Comparison of ENCODE assay signal across 3 cellular contexts in genomic region chr22:36162127-36163034, GRCh38.
TF ChIP-seq lines count a peak whose summit lies in the region.

No MANE protein-coding gene starts in this region.

TF ChIP-seq in liver, 16 proteins besides CTCF, POLR2A, EP300 and RAD21:
- TF ChIP-seq, protein P1, sequence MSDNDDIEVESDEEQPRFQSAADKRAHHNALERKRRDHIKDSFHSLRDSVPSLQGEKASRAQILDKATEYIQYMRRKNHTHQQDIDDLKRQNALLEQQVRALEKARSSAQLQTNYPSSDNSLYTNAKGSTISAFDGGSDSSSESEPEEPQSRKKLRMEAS (IDR thresholded peaks at IDR 0.05) = no peak
- peak in 1 of 2 donors; percentile 24 for TF ChIP-seq RXRA (IDR thresholded peaks at IDR 0.05)

TF ChIP-seq in HepG2, 621 proteins besides CTCF, POLR2A, EP300 and RAD21 (continues in another document):
- no peak for TF ChIP-seq SCMH1 (CRISPR knock-in tag; IDR thresholded peaks at IDR 0.05; ENCODE audit: borderline replicate concordance)
- TF ChIP-seq MAZ (IDR thresholded peaks at IDR 0.05; ENCODE audit: borderline replicate concordance, low read depth, low read length) = no peak
- TF ChIP-seq MAZ (CRISPR knock-in tag; IDR thresholded peaks at IDR 0.05; ENCODE audit: low read depth) = no peak
- TF ChIP-seq, protein P2, sequence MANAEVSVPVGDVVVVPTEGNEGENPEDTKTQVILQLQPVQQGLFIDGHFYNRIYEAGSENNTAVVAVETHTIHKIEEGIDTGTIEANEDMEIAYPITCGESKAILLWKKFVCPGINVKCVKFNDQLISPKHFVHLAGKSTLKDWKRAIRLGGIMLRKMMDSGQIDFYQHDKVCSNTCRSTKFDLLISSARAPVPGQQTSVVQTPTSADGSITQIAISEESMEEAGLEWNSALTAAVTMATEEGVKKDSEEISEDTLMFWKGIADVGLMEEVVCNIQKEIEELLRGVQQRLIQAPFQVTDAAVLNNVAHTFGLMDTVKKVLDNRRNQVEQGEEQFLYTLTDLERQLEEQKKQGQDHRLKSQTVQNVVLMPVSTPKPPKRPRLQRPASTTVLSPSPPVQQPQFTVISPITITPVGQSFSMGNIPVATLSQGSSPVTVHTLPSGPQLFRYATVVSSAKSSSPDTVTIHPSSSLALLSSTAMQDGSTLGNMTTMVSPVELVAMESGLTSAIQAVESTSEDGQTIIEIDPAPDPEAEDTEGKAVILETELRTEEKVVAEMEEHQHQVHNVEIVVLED (CRISPR knock-in tag; IDR thresholded peaks at IDR 0.05; ENCODE audit: borderline replicate concordance) = no peak
- TF ChIP-seq, protein P3, sequence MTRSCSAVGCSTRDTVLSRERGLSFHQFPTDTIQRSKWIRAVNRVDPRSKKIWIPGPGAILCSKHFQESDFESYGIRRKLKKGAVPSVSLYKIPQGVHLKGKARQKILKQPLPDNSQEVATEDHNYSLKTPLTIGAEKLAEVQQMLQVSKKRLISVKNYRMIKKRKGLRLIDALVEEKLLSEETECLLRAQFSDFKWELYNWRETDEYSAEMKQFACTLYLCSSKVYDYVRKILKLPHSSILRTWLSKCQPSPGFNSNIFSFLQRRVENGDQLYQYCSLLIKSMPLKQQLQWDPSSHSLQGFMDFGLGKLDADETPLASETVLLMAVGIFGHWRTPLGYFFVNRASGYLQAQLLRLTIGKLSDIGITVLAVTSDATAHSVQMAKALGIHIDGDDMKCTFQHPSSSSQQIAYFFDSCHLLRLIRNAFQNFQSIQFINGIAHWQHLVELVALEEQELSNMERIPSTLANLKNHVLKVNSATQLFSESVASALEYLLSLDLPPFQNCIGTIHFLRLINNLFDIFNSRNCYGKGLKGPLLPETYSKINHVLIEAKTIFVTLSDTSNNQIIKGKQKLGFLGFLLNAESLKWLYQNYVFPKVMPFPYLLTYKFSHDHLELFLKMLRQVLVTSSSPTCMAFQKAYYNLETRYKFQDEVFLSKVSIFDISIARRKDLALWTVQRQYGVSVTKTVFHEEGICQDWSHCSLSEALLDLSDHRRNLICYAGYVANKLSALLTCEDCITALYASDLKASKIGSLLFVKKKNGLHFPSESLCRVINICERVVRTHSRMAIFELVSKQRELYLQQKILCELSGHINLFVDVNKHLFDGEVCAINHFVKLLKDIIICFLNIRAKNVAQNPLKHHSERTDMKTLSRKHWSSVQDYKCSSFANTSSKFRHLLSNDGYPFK (CRISPR knock-in tag; IDR thresholded peaks at IDR 0.05; ENCODE audit: borderline replicate concordance) = no peak
- no peak for TF ChIP-seq SP5 (CRISPR knock-in tag; IDR thresholded peaks at IDR 0.05; ENCODE audit: borderline replicate concordance, low read depth)
- no peak for TF ChIP-seq ATRX (CRISPR knock-in tag; IDR thresholded peaks at IDR 0.05; ENCODE audit: borderline replicate concordance)
- TF ChIP-seq, protein P4, sequence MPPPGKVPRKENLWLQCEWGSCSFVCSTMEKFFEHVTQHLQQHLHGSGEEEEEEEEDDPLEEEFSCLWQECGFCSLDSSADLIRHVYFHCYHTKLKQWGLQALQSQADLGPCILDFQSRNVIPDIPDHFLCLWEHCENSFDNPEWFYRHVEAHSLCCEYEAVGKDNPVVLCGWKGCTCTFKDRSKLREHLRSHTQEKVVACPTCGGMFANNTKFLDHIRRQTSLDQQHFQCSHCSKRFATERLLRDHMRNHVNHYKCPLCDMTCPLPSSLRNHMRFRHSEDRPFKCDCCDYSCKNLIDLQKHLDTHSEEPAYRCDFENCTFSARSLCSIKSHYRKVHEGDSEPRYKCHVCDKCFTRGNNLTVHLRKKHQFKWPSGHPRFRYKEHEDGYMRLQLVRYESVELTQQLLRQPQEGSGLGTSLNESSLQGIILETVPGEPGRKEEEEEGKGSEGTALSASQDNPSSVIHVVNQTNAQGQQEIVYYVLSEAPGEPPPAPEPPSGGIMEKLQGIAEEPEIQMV (CRISPR knock-in tag; IDR thresholded peaks at IDR 0.05; ENCODE audit: low read depth) = no peak
- no peak for TF ChIP-seq ZNF235 (CRISPR knock-in tag; IDR thresholded peaks at IDR 0.05; ENCODE audit: borderline replicate concordance)
- no peak for TF ChIP-seq ZNF138 (CRISPR knock-in tag; IDR thresholded peaks at IDR 0.05; ENCODE audit: low read depth)

TF ChIP-seq in GM23338, 12 proteins besides CTCF, POLR2A, EP300 and RAD21:
- no peak for TF ChIP-seq STAT1 (IDR thresholded peaks at IDR 0.05; ENCODE audit: unreplicated experiment)
- TF ChIP-seq ZNF114 (CRISPR knock-in tag; IDR thresholded peaks at IDR 0.05) = no peak
- TF ChIP-seq, protein P5, sequence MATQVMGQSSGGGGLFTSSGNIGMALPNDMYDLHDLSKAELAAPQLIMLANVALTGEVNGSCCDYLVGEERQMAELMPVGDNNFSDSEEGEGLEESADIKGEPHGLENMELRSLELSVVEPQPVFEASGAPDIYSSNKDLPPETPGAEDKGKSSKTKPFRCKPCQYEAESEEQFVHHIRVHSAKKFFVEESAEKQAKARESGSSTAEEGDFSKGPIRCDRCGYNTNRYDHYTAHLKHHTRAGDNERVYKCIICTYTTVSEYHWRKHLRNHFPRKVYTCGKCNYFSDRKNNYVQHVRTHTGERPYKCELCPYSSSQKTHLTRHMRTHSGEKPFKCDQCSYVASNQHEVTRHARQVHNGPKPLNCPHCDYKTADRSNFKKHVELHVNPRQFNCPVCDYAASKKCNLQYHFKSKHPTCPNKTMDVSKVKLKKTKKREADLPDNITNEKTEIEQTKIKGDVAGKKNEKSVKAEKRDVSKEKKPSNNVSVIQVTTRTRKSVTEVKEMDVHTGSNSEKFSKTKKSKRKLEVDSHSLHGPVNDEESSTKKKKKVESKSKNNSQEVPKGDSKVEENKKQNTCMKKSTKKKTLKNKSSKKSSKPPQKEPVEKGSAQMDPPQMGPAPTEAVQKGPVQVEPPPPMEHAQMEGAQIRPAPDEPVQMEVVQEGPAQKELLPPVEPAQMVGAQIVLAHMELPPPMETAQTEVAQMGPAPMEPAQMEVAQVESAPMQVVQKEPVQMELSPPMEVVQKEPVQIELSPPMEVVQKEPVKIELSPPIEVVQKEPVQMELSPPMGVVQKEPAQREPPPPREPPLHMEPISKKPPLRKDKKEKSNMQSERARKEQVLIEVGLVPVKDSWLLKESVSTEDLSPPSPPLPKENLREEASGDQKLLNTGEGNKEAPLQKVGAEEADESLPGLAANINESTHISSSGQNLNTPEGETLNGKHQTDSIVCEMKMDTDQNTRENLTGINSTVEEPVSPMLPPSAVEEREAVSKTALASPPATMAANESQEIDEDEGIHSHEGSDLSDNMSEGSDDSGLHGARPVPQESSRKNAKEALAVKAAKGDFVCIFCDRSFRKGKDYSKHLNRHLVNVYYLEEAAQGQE (IDR thresholded peaks at IDR 0.05; ENCODE audit: unreplicated experiment) = no peak
- no peak for TF ChIP-seq POLR2AphosphoS5 (IDR thresholded peaks at IDR 0.05; ENCODE audit: low read depth)
- no peak for TF ChIP-seq JUNB (IDR thresholded peaks at IDR 0.05; ENCODE audit: unreplicated experiment)
- no peak for TF ChIP-seq EZH2phosphoT487 (IDR thresholded peaks at IDR 0.05; ENCODE audit: unreplicated experiment)
- TF ChIP-seq, protein P6, sequence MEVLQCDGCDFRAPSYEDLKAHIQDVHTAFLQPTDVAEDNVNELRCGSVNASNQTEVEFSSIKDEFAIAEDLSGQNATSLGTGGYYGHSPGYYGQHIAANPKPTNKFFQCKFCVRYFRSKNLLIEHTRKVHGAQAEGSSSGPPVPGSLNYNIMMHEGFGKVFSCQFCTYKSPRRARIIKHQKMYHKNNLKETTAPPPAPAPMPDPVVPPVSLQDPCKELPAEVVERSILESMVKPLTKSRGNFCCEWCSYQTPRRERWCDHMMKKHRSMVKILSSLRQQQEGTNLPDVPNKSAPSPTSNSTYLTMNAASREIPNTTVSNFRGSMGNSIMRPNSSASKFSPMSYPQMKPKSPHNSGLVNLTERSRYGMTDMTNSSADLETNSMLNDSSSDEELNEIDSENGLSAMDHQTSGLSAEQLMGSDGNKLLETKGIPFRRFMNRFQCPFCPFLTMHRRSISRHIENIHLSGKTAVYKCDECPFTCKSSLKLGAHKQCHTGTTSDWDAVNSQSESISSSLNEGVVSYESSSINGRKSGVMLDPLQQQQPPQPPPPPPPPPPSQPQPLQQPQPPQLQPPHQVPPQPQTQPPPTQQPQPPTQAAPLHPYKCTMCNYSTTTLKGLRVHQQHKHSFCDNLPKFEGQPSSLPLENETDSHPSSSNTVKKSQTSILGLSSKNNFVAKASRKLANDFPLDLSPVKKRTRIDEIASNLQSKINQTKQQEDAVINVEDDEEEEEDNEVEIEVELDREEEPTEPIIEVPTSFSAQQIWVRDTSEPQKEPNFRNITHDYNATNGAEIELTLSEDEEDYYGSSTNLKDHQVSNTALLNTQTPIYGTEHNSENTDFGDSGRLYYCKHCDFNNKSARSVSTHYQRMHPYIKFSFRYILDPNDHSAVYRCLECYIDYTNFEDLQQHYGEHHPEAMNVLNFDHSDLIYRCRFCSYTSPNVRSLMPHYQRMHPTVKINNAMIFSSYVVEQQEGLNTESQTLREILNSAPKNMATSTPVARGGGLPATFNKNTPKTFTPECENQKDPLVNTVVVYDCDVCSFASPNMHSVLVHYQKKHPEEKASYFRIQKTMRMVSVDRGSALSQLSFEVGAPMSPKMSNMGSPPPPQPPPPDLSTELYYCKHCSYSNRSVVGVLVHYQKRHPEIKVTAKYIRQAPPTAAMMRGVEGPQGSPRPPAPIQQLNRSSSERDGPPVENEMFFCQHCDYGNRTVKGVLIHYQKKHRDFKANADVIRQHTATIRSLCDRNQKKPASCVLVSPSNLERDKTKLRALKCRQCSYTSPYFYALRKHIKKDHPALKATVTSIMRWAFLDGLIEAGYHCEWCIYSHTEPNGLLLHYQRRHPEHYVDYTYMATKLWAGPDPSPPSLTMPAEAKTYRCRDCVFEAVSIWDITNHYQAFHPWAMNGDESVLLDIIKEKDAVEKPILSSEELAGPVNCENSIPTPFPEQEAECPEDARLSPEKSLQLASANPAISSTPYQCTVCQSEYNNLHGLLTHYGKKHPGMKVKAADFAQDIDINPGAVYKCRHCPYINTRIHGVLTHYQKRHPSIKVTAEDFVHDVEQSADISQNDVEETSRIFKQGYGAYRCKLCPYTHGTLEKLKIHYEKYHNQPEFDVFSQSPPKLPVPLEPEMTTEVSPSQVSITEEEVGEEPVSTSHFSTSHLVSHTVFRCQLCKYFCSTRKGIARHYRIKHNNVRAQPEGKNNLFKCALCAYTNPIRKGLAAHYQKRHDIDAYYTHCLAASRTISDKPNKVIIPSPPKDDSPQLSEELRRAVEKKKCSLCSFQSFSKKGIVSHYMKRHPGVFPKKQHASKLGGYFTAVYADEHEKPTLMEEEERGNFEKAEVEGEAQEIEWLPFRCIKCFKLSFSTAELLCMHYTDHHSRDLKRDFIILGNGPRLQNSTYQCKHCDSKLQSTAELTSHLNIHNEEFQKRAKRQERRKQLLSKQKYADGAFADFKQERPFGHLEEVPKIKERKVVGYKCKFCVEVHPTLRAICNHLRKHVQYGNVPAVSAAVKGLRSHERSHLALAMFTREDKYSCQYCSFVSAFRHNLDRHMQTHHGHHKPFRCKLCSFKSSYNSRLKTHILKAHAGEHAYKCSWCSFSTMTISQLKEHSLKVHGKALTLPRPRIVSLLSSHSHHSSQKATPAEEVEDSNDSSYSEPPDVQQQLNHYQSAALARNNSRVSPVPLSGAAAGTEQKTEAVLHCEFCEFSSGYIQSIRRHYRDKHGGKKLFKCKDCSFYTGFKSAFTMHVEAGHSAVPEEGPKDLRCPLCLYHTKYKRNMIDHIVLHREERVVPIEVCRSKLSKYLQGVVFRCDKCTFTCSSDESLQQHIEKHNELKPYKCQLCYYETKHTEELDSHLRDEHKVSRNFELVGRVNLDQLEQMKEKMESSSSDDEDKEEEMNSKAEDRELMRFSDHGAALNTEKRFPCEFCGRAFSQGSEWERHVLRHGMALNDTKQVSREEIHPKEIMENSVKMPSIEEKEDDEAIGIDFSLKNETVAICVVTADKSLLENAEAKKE (CRISPR knock-in tag; IDR thresholded peaks at IDR 0.05) = no peak
- no peak for TF ChIP-seq NANOG (IDR thresholded peaks at IDR 0.05; ENCODE audit: borderline replicate concordance)
- TF ChIP-seq ZNF331 (CRISPR knock-in tag; IDR thresholded peaks at IDR 0.05; ENCODE audit: low read depth) = no peak
- no peak for TF ChIP-seq EZH2 (IDR thresholded peaks at IDR 0.05; ENCODE audit: low read depth, unreplicated experiment)
- no peak for TF ChIP-seq CREB1 (CRISPR knock-in tag; IDR thresholded peaks at IDR 0.05; ENCODE audit: low read depth)
- TF ChIP-seq ETS1 (IDR thresholded peaks at IDR 0.05) = no peak
